In genomic region chr19:23415034-23415433, GRCh38 we compare ENCODE assay signal across 1 cellular context.
TF ChIP-seq lines count a peak whose summit lies in the region.

No MANE protein-coding gene starts in this region.

TF ChIP-seq in GM23338, 12 proteins besides CTCF, POLR2A, EP300 and RAD21 (continued from another document):
- TF ChIP-seq REST (IDR thresholded peaks at IDR 0.05; ENCODE audit: unreplicated experiment): no peak
- TF ChIP-seq ZNF114 (CRISPR knock-in tag; IDR thresholded peaks at IDR 0.05): no peak
